10 cellular contexts compared by ENCODE assay signal in the genomic region with DNA sequence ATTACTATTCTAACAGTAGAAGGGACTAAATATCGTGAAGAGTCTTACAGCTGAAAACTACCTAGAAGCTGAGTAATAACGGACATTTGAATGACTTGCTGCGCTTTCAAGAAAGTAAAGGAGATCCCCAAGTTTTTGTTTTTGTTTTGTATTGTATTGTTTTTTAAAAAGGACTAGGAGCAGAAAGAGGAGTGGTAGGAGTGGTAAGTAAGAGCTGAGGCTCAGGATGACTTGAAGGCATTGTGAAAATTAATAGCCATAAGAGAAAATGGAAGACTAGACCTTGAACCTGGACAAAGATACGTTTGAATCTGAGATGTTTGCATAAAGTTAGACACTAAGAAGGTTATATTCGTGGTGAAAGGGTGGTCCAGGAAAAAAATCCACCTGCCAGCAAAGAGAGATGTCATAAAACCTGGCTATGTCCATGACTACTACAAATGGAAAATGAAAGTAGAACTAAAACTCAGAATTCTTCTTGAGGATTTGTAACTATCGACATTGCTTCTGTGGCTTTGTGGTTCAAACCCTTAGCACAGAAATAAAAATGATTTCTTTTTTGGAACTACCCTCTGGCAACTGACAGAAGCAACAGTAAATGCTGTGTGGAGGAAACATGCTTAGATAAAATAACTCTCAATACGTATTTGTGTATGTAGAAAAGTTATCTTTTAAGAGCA.
DNase-seq lines count a peak whose midpoint lies in the region; ATAC-seq and TF ChIP-seq lines count a peak whose summit lies in the region.
"Had no signal": no experiment of that assay in that cellular context is flagged by ENCODE, and none has a peak within 500 bp of the region (broad histone marks: within the 10 kb centered on the region; RNA-seq: fewer than 3 reads in every experiment).

No MANE protein-coding gene starts in this region.

- intact Hi-C loops in left colon (cut with DNase I, micrococcal nuclease): no loop called here

- H3K4me3 ChIP-seq in DOHH2 (ENCODE audit: low read length) (peak overlapping the region; percentile 36), Karpas-422 (ENCODE audit: low read length) (no peak overlapping the region)

- H3K9me2 ChIP-seq in DOHH2 (replicated peaks; ENCODE audit: control insufficient read depth, low read length) (no peaks in the 10 kb centered on the region), Karpas-422 (replicated peaks; ENCODE audit: insufficient read depth, low read length) (no peaks in the 10 kb centered on the region)

- H4K20me1 ChIP-seq in DOHH2 (ENCODE audit: control insufficient read depth, insufficient read depth, low read depth, low read length) (no peaks in the 10 kb centered on the region), Karpas-422 (ENCODE audit: insufficient read depth, low read depth, low read length) (no peaks in the 10 kb centered on the region)

- H3K36me3 ChIP-seq in DOHH2 (ENCODE audit: control insufficient read depth, low read length) (no peaks in the 10 kb centered on the region), Karpas-422 (ENCODE audit: insufficient read depth, low read length) (no peaks in the 10 kb centered on the region)
- H3K36me3 ChIP-seq: neutrophil had no signal

- H3K27me3 ChIP-seq in DOHH2 (ENCODE audit: control insufficient read depth, low read length): no peaks in the 10 kb centered on the region
- H3K27me3 ChIP-seq in Karpas-422 (ENCODE audit: low read length): no peaks in the 10 kb centered on the region
- H3K27me3 ChIP-seq: neutrophil had no signal

- no peaks in the 10 kb centered on the region for H3F3A ChIP-seq in DOHH2 (ENCODE audit: control insufficient read depth, insufficient read depth)

- H3K9me3 ChIP-seq in DOHH2 (ENCODE audit: control insufficient read depth, insufficient read depth, low read length): no peaks in the 10 kb centered on the region
- H3K9me3 ChIP-seq in Karpas-422 (ENCODE audit: low read length): no peaks in the 10 kb centered on the region; the same call in 1 of the 2 replicates
- H3K9me3 ChIP-seq: neutrophil had no signal

- no peak overlapping the region for H3K9ac ChIP-seq in Karpas-422 (ENCODE audit: low read length)

- H3K27ac ChIP-seq in DOHH2 (ENCODE audit: low read depth, low read length) (no peak overlapping the region), Karpas-422 (ENCODE audit: low read length) (no peak overlapping the region)
- H3K27ac ChIP-seq: neutrophil had no signal

- peak; percentile 66 for ATAC-seq in left colon

- H3K4me1 ChIP-seq in DOHH2 (ENCODE audit: control insufficient read depth, low read length) (peaks cover 13% of the 10 kb centered on the region), Karpas-422 (ENCODE audit: low read length) (no peaks in the 10 kb centered on the region)

- DNase-seq in GM20000 (ENCODE audit: low spot score): peak; percentile 12
- DNase-seq in Karpas-422: no peak
- no peak for DNase-seq in left colon
- no peak for DNase-seq in medulla oblongata (ENCODE audit: extremely low spot score)
- DNase-seq in NCI-H510A treated with DMSO at 0.1 percent for 48 hours (lab: John Stamatoyannopoulos, UW): no peak
- no peak for DNase-seq in NCI-H82 (lab: John Stamatoyannopoulos, UW)
- no peak for DNase-seq in amniotic stem cell (lab: John Stamatoyannopoulos, UW)
- DNase-seq: cerebellar nuclear complex had no signal

- H2AFZ ChIP-seq in Karpas-422 (ENCODE audit: low read length): no peak overlapping the region

- H3K79me2 ChIP-seq in DOHH2 (ENCODE audit: control insufficient read depth, low read length) (no peaks in the 10 kb centered on the region), Karpas-422 (ENCODE audit: low read length) (no peaks in the 10 kb centered on the region)

- TF ChIP-seq CTCF in DOHH2 (IDR thresholded peaks at IDR 0.05; ENCODE audit: low read depth, low read length, poor library complexity, severe bottlenecking) (no peak), GM20000 (IDR thresholded peaks at IDR 0.05; ENCODE audit: extremely low read depth, missing control alignments) (no peak)

- H3K4me2 ChIP-seq in DOHH2 (ENCODE audit: low read length): peak overlapping the region; percentile 68
- peak overlapping the region; percentile 12 for H3K4me2 ChIP-seq in Karpas-422 (ENCODE audit: low read depth, low read length, poor library complexity, severe bottlenecking)
